28 cellular contexts compared by ENCODE assay signal in genomic region chr12:48861111-48861510, GRCh38. TPM values are rescaled to one million over a fixed set of nuclear protein-coding genes. Genes with fewer than 3 reads are reported as not detected.
A peak's percentile ranks its signal among the peaks of the same experiment; 100 is the strongest.
DNase-seq lines count a peak whose midpoint lies in the region; ATAC-seq, FAIRE-seq and TF ChIP-seq lines count a peak whose summit lies in the region.
"Had no signal": no experiment of that assay in that cellular context is flagged by ENCODE, and none has a peak within 500 bp of the region (broad histone marks: within the 10 kb centered on the region; RNA-seq: fewer than 3 reads in every experiment).

No MANE protein-coding gene starts in this region.

- no peaks in the 10 kb centered on the region; the same call in 1 of the 2 replicates for H4K20me1 ChIP-seq in IMR-90 (ENCODE audit: insufficient read depth, low read length)
- H4K20me1 ChIP-seq in astrocyte (ENCODE audit: insufficient read depth, low read length): no peaks in the 10 kb centered on the region

- H3K27me3 Mint-ChIP-seq in activated CD4-positive, alpha-beta T cell treated with anti-CD3 and anti-CD28 coated beads for 36 hours: peaks cover 33% of the 10 kb centered on the region
- peaks cover 26% of the 10 kb centered on the region for H3K27me3 Mint-ChIP-seq in astrocyte (ENCODE audit: low read depth, unreplicated experiment)
- H3K27me3 Mint-ChIP-seq: B cell had no signal

- H3K14ac ChIP-seq in IMR-90 (replicated peaks; ENCODE audit: low read depth, low read length): no peak overlapping the region

- H3K4me1 ChIP-seq in IMR-90 (ENCODE audit: control insufficient read depth, insufficient read depth, low read length) (no peaks in the 10 kb centered on the region), astrocyte (ENCODE audit: insufficient read depth, low read length) (peaks cover 7% of the 10 kb centered on the region)

- no peak overlapping the region for H2BK5ac ChIP-seq in IMR-90 (ENCODE audit: low read depth, low read length, poor library complexity, severe bottlenecking)

- H3K27ac Mint-ChIP-seq in activated CD4-positive, alpha-beta T cell treated with anti-CD3 and anti-CD28 coated beads for 36 hours: no peak overlapping the region
- H3K27ac Mint-ChIP-seq in astrocyte (ENCODE audit: unreplicated experiment): no peak overlapping the region
- H3K27ac Mint-ChIP-seq: activated CD4-positive, alpha-beta T cell treated with anti-CD3 and anti-CD28 coated beads, Interleukin-2, amount 10 ng/mL, durations not matched to agents 24 days and 14 days; activated naive CD4-positive, alpha-beta T cell treated with anti-CD3 and anti-CD28 coated beads, Interleukin-2, amount 10 ng/mL, durations not matched to agents 7 days and 5 days; activated T-helper 1 cell treated with anti-CD3 and anti-CD28 coated beads, Interleukin-12 subunit alpha, Interleukin-12 subunit beta, Interleukin-2, Interleukin-4 antibody, amounts not matched to agents 30 ng/mL and 10 ng/mL and 1 ng/mL, durations not matched to agents 14 hours and 24 hours and 36 hours; B cell; CD8-positive, alpha-beta T cell; dendritic cell treated with granulocyte-macrophage colony-stimulating factor and Interleukin-4, amounts not matched to agents 40 ng/mL and 50 ng/mL, for 4 days; T-helper 2 cell treated with Interferon-gamma antibody and Interleukin-4, amounts not matched to agents 5 μg/mL and 100 μg/mL, for 36 hours had no signal

- H3K79me2 ChIP-seq in astrocyte (ENCODE audit: insufficient read depth, low read length): no peaks in the 10 kb centered on the region

- POLR2A ChIA-PET in activated CD4-positive, alpha-beta T cell treated with anti-CD3 and anti-CD28 coated beads for 36 hours (lab: Charles Lee): no interaction called here
- POLR2A ChIA-PET in IMR-90 (lab: Charles Lee; ENCODE audit: unreplicated experiment): no interaction called here

- no peak overlapping the region for H4K5ac ChIP-seq in IMR-90 (ENCODE audit: low read depth, low read length)

- no peaks in the 10 kb centered on the region for H3K9me3 Mint-ChIP-seq in activated CD4-positive, alpha-beta T cell treated with anti-CD3 and anti-CD28 coated beads for 36 hours (ENCODE audit: low read depth)
- H3K9me3 Mint-ChIP-seq in astrocyte (ENCODE audit: unreplicated experiment): no peaks in the 10 kb centered on the region
- H3K9me3 Mint-ChIP-seq: activated CD4-positive, alpha-beta T cell treated with anti-CD3 and anti-CD28 coated beads, Interleukin-2, amount 10 ng/mL, durations not matched to agents 24 days and 14 days; activated naive CD4-positive, alpha-beta T cell treated with anti-CD3 and anti-CD28 coated beads, Interleukin-2, amount 10 ng/mL, durations not matched to agents 7 days and 5 days; activated T-helper 1 cell treated with anti-CD3 and anti-CD28 coated beads, Interleukin-12 subunit alpha, Interleukin-12 subunit beta, Interleukin-2, Interleukin-4 antibody, amounts not matched to agents 30 ng/mL and 10 ng/mL and 1 ng/mL, durations not matched to agents 14 hours and 24 hours and 36 hours; CD8-positive, alpha-beta T cell; dendritic cell treated with granulocyte-macrophage colony-stimulating factor and Interleukin-4, amounts not matched to agents 40 ng/mL and 50 ng/mL, for 4 days; T-helper 2 cell treated with Interferon-gamma antibody and Interleukin-4, amounts not matched to agents 5 μg/mL and 100 μg/mL, for 36 hours had no signal

- H3K4me2 ChIP-seq in IMR-90 (ENCODE audit: low read depth, low read length): no peak overlapping the region
- no peak overlapping the region for H3K4me2 ChIP-seq in astrocyte (ENCODE audit: low read length)

- TF ChIP-seq CTCF in IMR-90 (conservative IDR thresholded peaks at IDR 0.05; ENCODE audit: low read depth, low read length) (no peak), astrocyte (IDR thresholded peaks at IDR 0.05; ENCODE audit: insufficient read depth, low read depth, low read length) (no peak), fibroblast of mammary gland (conservative IDR thresholded peaks at IDR 0.05; ENCODE audit: control insufficient read depth, insufficient read depth, low read depth, low read length) (no peak)

- no peaks in the 10 kb centered on the region for H3K79me1 ChIP-seq in IMR-90 (ENCODE audit: low read depth in 1 of 2, low read length in 2 of 2)

- H2BK20ac ChIP-seq in IMR-90 (ENCODE audit: low read depth, low read length): no peak overlapping the region

- no peak overlapping the region for H2AK5ac ChIP-seq in IMR-90 (ENCODE audit: low read depth, low read length)

- DNase-seq in activated CD4-positive, alpha-beta T cell treated with anti-CD3 and anti-CD28 coated beads for 36 hours: peak; percentile 28
- DNase-seq in activated CD4-positive, alpha-beta T cell treated with anti-CD3 and anti-CD28 coated beads for 48 hours: no peak
- DNase-seq in IMR-90: no peak
- no peak for DNase-seq in astrocyte (ENCODE audit: low read depth)
- DNase-seq in fibroblast of mammary gland (ENCODE audit: low read depth): peak; percentile 14
- no peak for DNase-seq in COR-L47 (lab: John Stamatoyannopoulos, UW)
- DNase-seq in cerebellar nuclear complex (lab: John Stamatoyannopoulos, UW): no peak
- no peak for DNase-seq in NCI-H146 treated with DMSO at 0.1 percent for 48 hours (lab: John Stamatoyannopoulos, UW; ENCODE audit: unreplicated experiment)
- DNase-seq: activated CD4-positive, alpha-beta T cell treated with anti-CD3 and anti-CD28 coated beads, Interleukin-2, amount 10 ng/mL, durations not matched to agents 24 days and 14 days; activated naive CD4-positive, alpha-beta T cell treated with anti-CD3 and anti-CD28 coated beads, Interleukin-2, amount 10 ng/mL, durations not matched to agents 7 days and 5 days; CD8-positive, alpha-beta T cell; mesenchymal stem cell; NCI-H1436; NCI-H82; psoas muscle; SHP77; stimulated activated naive CD4-positive, alpha-beta T cell treated with Interleukin-2 at 50 U/mL for 16 hours had no signal

- H3K27ac ChIP-seq in IMR-90 (ENCODE audit: insufficient read depth, low read length): no peak overlapping the region
- H3K27ac ChIP-seq in astrocyte (ENCODE audit: low read depth, low read length): no peak overlapping the region
- H3K27ac ChIP-seq: psoas muscle, thoracic aorta, vagina, VCaP had no signal

- H3K36me3 ChIP-seq in IMR-90 (ENCODE audit: control insufficient read depth, insufficient read depth, low read length) (no peaks in the 10 kb centered on the region), astrocyte (ENCODE audit: insufficient read depth, low read length) (no peaks in the 10 kb centered on the region)
- H3K36me3 ChIP-seq: thoracic aorta, vagina had no signal

- H4K8ac ChIP-seq in IMR-90 (ENCODE audit: low read depth in 2 of 2, low read length in 2 of 2): no peak overlapping the region

- no peaks in the 10 kb centered on the region for H3K9me3 ChIP-seq in IMR-90 (ENCODE audit: control insufficient read depth, insufficient read depth, low read length)
- no peaks in the 10 kb centered on the region for H3K9me3 ChIP-seq in astrocyte (ENCODE audit: insufficient read depth, low read depth, low read length)
- H3K9me3 ChIP-seq: psoas muscle, thoracic aorta, vagina had no signal

- in situ Hi-C loops in IMR-90 (cut with MboI; ENCODE audit: low sequenced_read_pairs): no loop called here

- BruUV-seq in IMR-90 (replicated peaks; lab: Mats Ljungman, UMichigan): no TSS peak

- no peak for ATAC-seq in activated CD4-positive, alpha-beta T cell treated with anti-CD3 and anti-CD28 coated beads for 36 hours
- no peak for ATAC-seq in IMR-90 (ENCODE audit: low read depth)
- ATAC-seq: CD8-positive, alpha-beta T cell; left lobe of liver; psoas muscle had no signal

- no peak overlapping the region for H3K4me3 ChIP-seq in IMR-90 (ENCODE audit: insufficient read depth, low read depth, low read length)
- H3K4me3 ChIP-seq in astrocyte (ENCODE audit: insufficient read depth, low read depth, low read length): no peak overlapping the region
- no peak overlapping the region for H3K4me3 ChIP-seq in fibroblast of mammary gland (ENCODE audit: control insufficient read depth, low read depth, low read length)
- H3K4me3 ChIP-seq: psoas muscle, thoracic aorta, vagina had no signal

- H2AFZ ChIP-seq in IMR-90 (replicated peaks; ENCODE audit: low read length, poor library complexity) (peak overlapping the region; percentile 41), astrocyte (ENCODE audit: low read depth, low read length) (no peak overlapping the region)

- no peak overlapping the region for H2AK9ac ChIP-seq in IMR-90 (replicated peaks; ENCODE audit: low read depth, low read length, poor library complexity)

- no peak overlapping the region for H3K4ac ChIP-seq in IMR-90 (ENCODE audit: low read depth, low read length)

- dilution Hi-C loops in IMR-90 (cut with HindIII; ENCODE audit: low sequenced_read_pairs, unreplicated experiment): no loop called here

- peaks cover 2% of the 10 kb centered on the region for H3K36me3 Mint-ChIP-seq in activated CD4-positive, alpha-beta T cell treated with anti-CD3 and anti-CD28 coated beads for 36 hours (ENCODE audit: low read depth)
- peaks cover 6% of the 10 kb centered on the region for H3K36me3 Mint-ChIP-seq in astrocyte (ENCODE audit: low read depth, unreplicated experiment)

- no peak overlapping the region for H4K91ac ChIP-seq in IMR-90 (ENCODE audit: insufficient read depth, low read depth, low read length)

- H3K9ac ChIP-seq in IMR-90 (ENCODE audit: low read depth, low read length) (no peak overlapping the region), astrocyte (ENCODE audit: low read length) (no peak overlapping the region)

- peaks cover 22% of the 10 kb centered on the region for H3K4me1 Mint-ChIP-seq in activated CD4-positive, alpha-beta T cell treated with anti-CD3 and anti-CD28 coated beads for 36 hours
- peaks cover 2% of the 10 kb centered on the region for H3K4me1 Mint-ChIP-seq in astrocyte (ENCODE audit: low read depth, unreplicated experiment)

- H3K9me1 ChIP-seq in IMR-90 (ENCODE audit: insufficient read depth, low read length): 0 out of 2 replicates have a peak, but pooled peaks cover 5% of the 10 kb centered on the region

- no peak overlapping the region for H2BK15ac ChIP-seq in IMR-90 (ENCODE audit: low read depth, low read length)

- H3K23ac ChIP-seq in IMR-90 (ENCODE audit: low read depth, low read length): no peak overlapping the region

- peaks cover 56% of the 10 kb centered on the region for H3K27me3 ChIP-seq in IMR-90 (ENCODE audit: control insufficient read depth, insufficient read depth, low read length)
- H3K27me3 ChIP-seq in astrocyte (ENCODE audit: insufficient read depth, low read length): peaks cover 36% of the 10 kb centered on the region
- H3K27me3 ChIP-seq: vagina had no signal

- 20% methylated on average over 1 of the region's 2 CpGs; no CpG with 5 or more reads in 1 of the 2 experiments for WGBS in IMR-90 (ENCODE audit: extremely low coverage in 2 of 2, insufficient read length in 1 of 2), 2 experiments

- H3K4me3 Mint-ChIP-seq in activated CD4-positive, alpha-beta T cell treated with anti-CD3 and anti-CD28 coated beads for 36 hours: no peak overlapping the region
- H3K4me3 Mint-ChIP-seq in astrocyte (ENCODE audit: unreplicated experiment): peak overlapping the region; percentile 34
- H3K4me3 Mint-ChIP-seq: activated CD4-positive, alpha-beta T cell treated with anti-CD3 and anti-CD28 coated beads, Interleukin-2, amount 10 ng/mL, durations not matched to agents 24 days and 14 days; activated naive CD4-positive, alpha-beta T cell treated with anti-CD3 and anti-CD28 coated beads, Interleukin-2, amount 10 ng/mL, durations not matched to agents 7 days and 5 days; activated T-helper 1 cell treated with anti-CD3 and anti-CD28 coated beads, Interleukin-12 subunit alpha, Interleukin-12 subunit beta, Interleukin-2, Interleukin-4 antibody, amounts not matched to agents 30 ng/mL and 10 ng/mL and 1 ng/mL, durations not matched to agents 14 hours and 24 hours and 36 hours; B cell; CD8-positive, alpha-beta T cell; dendritic cell treated with granulocyte-macrophage colony-stimulating factor and Interleukin-4, amounts not matched to agents 40 ng/mL and 50 ng/mL, for 4 days; T-helper 2 cell treated with Interferon-gamma antibody and Interleukin-4, amounts not matched to agents 5 μg/mL and 100 μg/mL, for 36 hours had no signal

- CTCF ChIA-PET in activated CD4-positive, alpha-beta T cell treated with anti-CD3 and anti-CD28 coated beads for 36 hours (lab: Charles Lee): interaction anchor here (0.5 to 1.2 kb wide), 3 partner anchors 29 to 123 kb away, joined by 3 read pairs; no protein-coding TSS in a partner anchor
- CTCF ChIA-PET in IMR-90 (lab: Yijun Ruan, JAX): no interaction called here

- no peak overlapping the region for H2BK120ac ChIP-seq in IMR-90 (ENCODE audit: low read depth, low read length)

- no peak for TF ChIP-seq RAD21 in IMR-90 (IDR thresholded peaks at IDR 0.05; ENCODE audit: low read length)

- no peak for TF ChIP-seq POLR2A in IMR-90 (IDR thresholded peaks at IDR 0.05; ENCODE audit: low read depth, low read length)

- no peak for FAIRE-seq in astrocyte (lab: Jason Lieb, UNC)
- FAIRE-seq: A204.1, GM12892, H54 had no signal

- H3K56ac ChIP-seq in IMR-90 (ENCODE audit: extremely low read depth, insufficient read depth, low read length): no peak overlapping the region

- H3K18ac ChIP-seq in IMR-90 (ENCODE audit: low read depth, low read length): no peak overlapping the region

- intact Hi-C loops in activated CD4-positive, alpha-beta T cell treated with anti-CD3 and anti-CD28 coated beads for 36 hours (cut with DNase I, micrococcal nuclease): no loop called here
- intact Hi-C loops in IMR-90 (cut with micrococcal nuclease): no loop called here

RNA-seq across cellular contexts. Expression of gene RND1, which starts 4.6 kb away (rescaled TPM):
- total RNA-seq in activated CD4-positive, alpha-beta T cell treated with anti-CD3 and anti-CD28 coated beads for 36 hours: 1 to 10 TPM; 2.2 to 3.3 TPM
- total RNA-seq in IMR-90 (2012; rRNA removed): under 0.01 TPM in 1 of 2 replicates, not detected in the other
- polyA plus RNA-seq in IMR-90 (2012; rRNA removed): 0.21 and 0.26 TPM in 2 replicates
- polyA plus RNA-seq in IMR-90 (2012; cell fraction: cytosol; rRNA removed): 0.13 and 0.62 TPM in 2 replicates
- 0.17 and 0.31 TPM in 2 replicates for polyA plus RNA-seq in IMR-90 (2012; cell fraction: nucleus; rRNA removed; ENCODE audit: low replicate concordance)
- total RNA-seq in astrocyte: 2.2 and 2.4 TPM in 2 replicates

RNA-seq across cellular contexts. Expression of gene DDX23, which starts 9.1 kb away (rescaled TPM):
- total RNA-seq in activated CD4-positive, alpha-beta T cell treated with anti-CD3 and anti-CD28 coated beads for 36 hours: 100 to 1,000 TPM; 115 to 120 TPM
- total RNA-seq in IMR-90 (2012; rRNA removed) (81.9 and 92.5 TPM in 2 replicates), astrocyte (66.7 and 77.1 TPM in 2 replicates)
- polyA plus RNA-seq in IMR-90 (2012; rRNA removed): 59.1 and 61.8 TPM in 2 replicates
- 26.3 and 32.9 TPM in 2 replicates for polyA plus RNA-seq in IMR-90 (2012; cell fraction: cytosol; rRNA removed)
- 69.4 and 141 TPM in 2 replicates for polyA plus RNA-seq in IMR-90 (2012; cell fraction: nucleus; rRNA removed; ENCODE audit: low replicate concordance)

RNA-seq across cellular contexts. Expression of gene CACNB3, which starts 42.8 kb away (rescaled TPM):
- 10 to 100 TPM; 11.5 to 16.1 TPM for total RNA-seq in activated CD4-positive, alpha-beta T cell treated with anti-CD3 and anti-CD28 coated beads for 36 hours
- 15.3 and 18.1 TPM in 2 replicates for total RNA-seq in IMR-90 (2012; rRNA removed)
- 45.1 and 45.2 TPM in 2 replicates for polyA plus RNA-seq in IMR-90 (2012; rRNA removed)
- 24.5 and 40.0 TPM in 2 replicates for polyA plus RNA-seq in IMR-90 (2012; cell fraction: cytosol; rRNA removed)
- polyA plus RNA-seq in IMR-90 (2012; cell fraction: nucleus; rRNA removed; ENCODE audit: low replicate concordance): 227 and 302 TPM in 2 replicates
- total RNA-seq in astrocyte: 36.2 and 40.5 TPM in 2 replicates

Comparison
In these comparisons a context has a peak if more than half of its experiments do, and no peak if none do; other contexts are left out.
1. DNase-seq: peak in activated CD4-positive, alpha-beta T cell treated with anti-CD3 and anti-CD28 coated beads for 36 hours (single experiment) and fibroblast of mammary gland (single experiment); none in activated CD4-positive, alpha-beta T cell treated with anti-CD3 and anti-CD28 coated beads for 48 hours (single experiment), IMR-90 (single experiment), astrocyte (single experiment), COR-L47 (single experiment), cerebellar nuclear complex (0 of 2) and NCI-H146 treated with DMSO at 0.1 percent for 48 hours (single experiment).